In the genomic region with DNA sequence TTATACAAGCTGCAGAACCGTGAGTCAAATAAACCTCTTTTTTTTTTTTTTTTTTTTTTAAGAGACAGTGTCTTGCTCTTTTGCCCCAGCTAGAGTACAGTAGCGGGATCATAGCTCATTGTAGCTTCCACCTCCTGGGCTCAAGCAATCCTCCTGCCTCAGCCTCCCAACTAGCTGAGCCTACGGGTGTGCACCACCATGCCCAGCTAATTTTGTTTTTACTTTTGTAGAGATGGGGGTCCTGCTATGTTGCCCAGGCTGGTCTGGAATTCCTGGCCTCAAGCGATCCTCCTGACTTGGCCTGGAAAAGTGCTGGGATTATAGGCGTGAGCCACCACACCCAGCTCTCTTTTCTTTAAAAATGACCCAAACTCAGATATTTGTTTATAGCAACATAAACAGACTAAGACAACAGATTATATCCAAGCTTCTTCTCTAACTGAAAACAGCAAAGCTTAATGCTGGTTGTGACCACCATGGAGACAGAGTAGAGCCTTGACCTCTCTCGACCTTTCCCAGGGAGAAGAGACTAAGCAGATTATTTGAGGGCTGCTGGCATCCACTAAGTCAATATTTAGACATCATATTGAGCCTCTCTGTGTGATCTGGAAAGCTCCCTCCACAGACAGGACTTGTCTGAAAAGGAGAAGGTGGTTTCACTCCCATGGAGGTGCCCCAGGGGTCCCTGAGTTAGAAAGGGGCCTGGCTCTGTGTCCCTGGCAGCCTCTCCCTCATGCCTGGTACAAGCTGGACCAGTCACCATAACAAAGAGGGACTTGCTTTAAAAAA, we compare ENCODE assay signal across 21 cellular contexts.
DNase-seq lines count a peak whose midpoint lies in the region; ATAC-seq, FAIRE-seq and TF ChIP-seq lines count a peak whose summit lies in the region.
"Had no signal": no experiment of that assay in that cellular context is flagged by ENCODE, and none has a peak within 500 bp of the region (broad histone marks: within the 10 kb centered on the region; RNA-seq: fewer than 3 reads in every experiment).

No MANE protein-coding gene starts in this region.

- no peak overlapping the region for H3K4me3 Mint-ChIP-seq in activated T-cell treated with anti-CD3 and anti-CD28 coated beads, Interleukin-2, amount 50 U/mL, for 4 hours
- H3K4me3 Mint-ChIP-seq: CD4-positive, alpha-beta T cell had no signal

- H3K27me3 ChIP-seq in HepG2 (ENCODE audit: control insufficient read depth in 1 of 2, insufficient read depth in 2 of 2, low read length in 2 of 2) (peaks cover 0 to 28% of the 10 kb centered on the region in 2 experiments; a peak in 4 of 5 replicates), right lobe of liver (no peaks in the 10 kb centered on the region), thyroid gland (no peaks in the 10 kb centered on the region)

- FAIRE-seq in HepG2 (lab: Jason Lieb, UNC) = peak; percentile 68
- FAIRE-seq: G401.6, H1 had no signal

- H3K27ac ChIP-seq in HepG2 (ENCODE audit: extremely low read length, insufficient read depth, low read length) (no peak overlapping the region), right lobe of liver (no peak overlapping the region), thyroid gland (no peak overlapping the region)
- H3K27ac ChIP-seq: HL-60 had no signal

- WGBS in HepG2 (ENCODE audit: low lambda C conversion rate) = 19% methylated on average over 6 of the region's 6 CpGs
- WGBS in right lobe of liver (ENCODE audit: insufficient coverage, low coverage, low lambda C conversion rate, missing lambda C conversion rate) = 78% methylated on average over 6 of the region's 6 CpGs
- WGBS in thyroid gland, 2 donors = 76 to 87% methylated on average over 6 of the region's 6 CpGs

- peak; percentile 81 for DNase-seq in HepG2 (ENCODE audit: low spot score)
- no peak for DNase-seq in right lobe of liver
- DNase-seq in brain pericyte (ENCODE audit: low read depth, low spot score) = peak; percentile 22
- DNase-seq in mesenteric fat pad (ENCODE audit: low spot score) = peak; percentile 59
- DNase-seq in ureter (ENCODE audit: low spot score) = peak; percentile 12
- DNase-seq in thyroid gland = no peak
- DNase-seq in activated naive CD4-positive, alpha-beta T cell treated with anti-CD3 and anti-CD28 coated beads, Interleukin-2, amount 50 U/mL, for 16 hours = no peak
- no peak for DNase-seq in activated T-cell treated with anti-CD3 and anti-CD28 coated beads, Interleukin-2, amount 50 U/mL, for 4 hours
- DNase-seq: CD4-positive, alpha-beta T cell; DMS53; HCEC 1CT; NCI-H1092; NCI-H1417 treated with DMSO at 0.1 percent for 48 hours; NCI-H2081 treated with DMSO at 0.1 percent for 48 hours; NCI-H2171; NCI-H226; NCI-H510A; Right ventricle myocardium superior had no signal

- H3K36me3 Mint-ChIP-seq in activated T-cell treated with anti-CD3 and anti-CD28 coated beads, Interleukin-2, amount 50 U/mL, for 4 hours (ENCODE audit: insufficient read depth) = no peaks in the 10 kb centered on the region

- H2AFZ ChIP-seq in HepG2 (ENCODE audit: low read length) = no peak overlapping the region

- H3K36me3 ChIP-seq in HepG2 (replicated peaks in 1 of 2; ENCODE audit: control insufficient read depth in 1 of 2, insufficient read depth in 2 of 2, low read length in 2 of 2) (no peaks in the 10 kb centered on the region), right lobe of liver (no peaks in the 10 kb centered on the region), thyroid gland (no peaks in the 10 kb centered on the region)

- TF ChIP-seq RAD21 in HepG2 (CRISPR knock-in tag; IDR thresholded peaks at IDR 0.05) = no peak

- ATAC-seq in HepG2 = peak; percentile 82
- no peak for ATAC-seq in right lobe of liver
- no peak for ATAC-seq in activated T-cell treated with anti-CD3 and anti-CD28 coated beads, Interleukin-2, amount 50 U/mL, for 4 hours

- TF ChIP-seq EP300 in HepG2 (IDR thresholded peaks at IDR 0.05; ENCODE audit: low read depth in 2 of 2, low read length in 2 of 2) (no peak), HepG2 (CRISPR knock-in tag; IDR thresholded peaks at IDR 0.05; ENCODE audit: borderline replicate concordance) (no peak)

- H3K27me3 Mint-ChIP-seq in activated T-cell treated with anti-CD3 and anti-CD28 coated beads, Interleukin-2, amount 50 U/mL, for 4 hours (ENCODE audit: low read depth) = peaks cover 8% of the 10 kb centered on the region
- H3K27me3 Mint-ChIP-seq: CD4-positive, alpha-beta T cell had no signal

- TF ChIP-seq CTCF in HepG2 (CRISPR knock-in tag; IDR thresholded peaks at IDR 0.05) = no peak
- TF ChIP-seq CTCF in right lobe of liver (IDR thresholded peaks at IDR 0.05) = no peak
- TF ChIP-seq CTCF in thyroid gland (IDR thresholded peaks at IDR 0.05) = no peak

- no peak overlapping the region for H3K4me2 ChIP-seq in HepG2 (ENCODE audit: low read depth, low read length)

- no peaks in the 10 kb centered on the region for H3K9me3 Mint-ChIP-seq in activated T-cell treated with anti-CD3 and anti-CD28 coated beads, Interleukin-2, amount 50 U/mL, for 4 hours
- H3K9me3 Mint-ChIP-seq: CD4-positive, alpha-beta T cell had no signal

- CTCF ChIA-PET in HepG2 (lab: Yijun Ruan, JAX; ENCODE audit: low intra/inter-chr PET ratio, low total read pairs) = interaction anchor here (1.4 kb wide), 1 partner anchor 169 kb away, joined by 4 read pairs; no protein-coding TSS in a partner anchor

- H4K20me1 ChIP-seq in HepG2 (ENCODE audit: insufficient read depth, low read length) = no peaks in the 10 kb centered on the region; the same call in 1 of the 2 replicates

- POLR2A ChIA-PET in HepG2 (lab: Yijun Ruan, JAX) = interaction anchor here (0.5 kb wide), 1 partner anchor 151 kb away, joined by 4 read pairs; no protein-coding TSS in a partner anchor

- intact Hi-C loops in HepG2 (cut with micrococcal nuclease; ENCODE audit: unreplicated experiment) (loop anchor here (10.0 kb wide), 1 partner anchor 48 kb away; no protein-coding TSS in a partner anchor), right lobe of liver (cut with DNase I) (no loop called here), thyroid gland (cut with DNase I) (no loop called here)

- H3K9me3 ChIP-seq in HepG2 (ENCODE audit: low read length) (no peaks in the 10 kb centered on the region), right lobe of liver (no peaks in the 10 kb centered on the region), thyroid gland (no peaks in the 10 kb centered on the region)

- TF ChIP-seq POLR2A in HepG2 (IDR thresholded peaks at IDR 0.05; ENCODE audit: insufficient read depth in 1 of 2, low read depth in 2 of 2, low read length in 2 of 2) (no peak), right lobe of liver (IDR thresholded peaks at IDR 0.05) (no peak), thyroid gland (IDR thresholded peaks at IDR 0.05) (no peak)

- H3K4me1 ChIP-seq in HepG2 (ENCODE audit: insufficient read depth, low read length) = peaks cover 21% of the 10 kb centered on the region
- H3K4me1 ChIP-seq in right lobe of liver = no peaks in the 10 kb centered on the region
- H3K4me1 ChIP-seq in thyroid gland = no peaks in the 10 kb centered on the region

- in situ Hi-C loops in HepG2 (cut with HindIII; ENCODE audit: extremely low pct_ligation_motif_present, low pct_unique_long_range_greater_than_20kb) = no loop called here

- H3K4me1 Mint-ChIP-seq in activated T-cell treated with anti-CD3 and anti-CD28 coated beads, Interleukin-2, amount 50 U/mL, for 4 hours (ENCODE audit: low read depth) = no peaks in the 10 kb centered on the region

- no TSS peak for BruUV-seq in HepG2 (replicated peaks; lab: Mats Ljungman, UMichigan)

- H3K79me2 ChIP-seq in HepG2 (ENCODE audit: insufficient read depth, low read length) = no peaks in the 10 kb centered on the region

- H3K4me3 ChIP-seq in HepG2 (replicated peaks in 1 of 3; ENCODE audit: insufficient read depth in 1 of 3, low read depth in 2 of 3, low read length in 3 of 3) = no peak overlapping the region
- H3K4me3 ChIP-seq in right lobe of liver = no peak overlapping the region
- no peak overlapping the region for H3K4me3 ChIP-seq in thyroid gland (replicated peaks in 1 of 3)

- H3K9ac ChIP-seq in HepG2 (ENCODE audit: insufficient read depth, low read depth, low read length) = no peak overlapping the region

TF ChIP-seq in HepG2, 621 proteins besides CTCF, POLR2A, EP300 and RAD21 (continues in another document):
- TF ChIP-seq SMAD9 (CRISPR knock-in tag; IDR thresholded peaks at IDR 0.05) (no peak), MYC (CRISPR knock-in tag; IDR thresholded peaks at IDR 0.05; ENCODE audit: borderline replicate concordance) (no peak), HNF4A (CRISPR knock-in tag; IDR thresholded peaks at IDR 0.05) (no peak), RARA (CRISPR knock-in tag; IDR thresholded peaks at IDR 0.05) (peak; percentile 77), ZNF446 (CRISPR knock-in tag; IDR thresholded peaks at IDR 0.05) (no peak), CAMTA2 (CRISPR knock-in tag; IDR thresholded peaks at IDR 0.05; ENCODE audit: borderline replicate concordance) (no peak), HDAC1 (CRISPR knock-in tag; IDR thresholded peaks at IDR 0.05) (peak; percentile 30; the same call in 1 of the 2 replicates), RFXANK (CRISPR knock-in tag; IDR thresholded peaks at IDR 0.05) (no peak)
- TF ChIP-seq, protein P1, sequence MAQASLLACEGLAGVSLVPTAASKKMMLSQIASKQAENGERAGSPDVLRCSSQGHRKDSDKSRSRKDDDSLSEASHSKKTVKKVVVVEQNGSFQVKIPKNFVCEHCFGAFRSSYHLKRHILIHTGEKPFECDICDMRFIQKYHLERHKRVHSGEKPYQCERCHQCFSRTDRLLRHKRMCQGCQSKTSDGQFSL (CRISPR knock-in tag; IDR thresholded peaks at IDR 0.05) = no peak

Comparison
In these comparisons a context has a peak if more than half of its experiments do, and no peak if none do; other contexts are left out.
1. DNase-seq: peak in HepG2 (single experiment), brain pericyte (single experiment), mesenteric fat pad (single experiment) and ureter (single experiment); none in right lobe of liver (0 of 3), thyroid gland (0 of 2), activated naive CD4-positive, alpha-beta T cell treated with anti-CD3 and anti-CD28 coated beads, Interleukin-2, amount 50 U/mL, for 16 hours (single experiment) and activated T-cell treated with anti-CD3 and anti-CD28 coated beads, Interleukin-2, amount 50 U/mL, for 4 hours (single experiment).